27 cellular contexts compared by ENCODE assay signal in the genomic region with DNA sequence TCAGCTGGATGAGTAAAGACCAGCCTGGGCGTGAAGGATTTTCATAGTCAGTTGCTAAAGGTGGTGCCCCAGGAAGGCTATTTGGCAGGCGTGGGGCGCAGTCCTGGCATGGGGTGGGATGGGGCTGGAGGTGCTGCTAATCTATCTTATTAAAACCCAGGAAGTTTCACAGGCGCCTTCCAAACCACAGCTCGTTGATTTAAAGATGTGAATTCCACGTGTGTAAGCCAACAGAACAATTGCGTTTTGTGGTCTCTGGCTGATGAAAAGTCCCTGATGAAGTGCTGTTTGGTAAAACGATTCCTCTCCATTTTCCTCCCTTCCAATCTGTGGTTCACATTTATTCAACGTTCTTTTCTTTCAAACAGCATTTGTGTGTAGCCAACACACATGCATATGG.
DNase-seq lines count a peak whose midpoint lies in the region; ATAC-seq, FAIRE-seq and TF ChIP-seq lines count a peak whose summit lies in the region.
"Had no signal": no experiment of that assay in that cellular context is flagged by ENCODE, and none has a peak within 500 bp of the region (broad histone marks: within the 10 kb centered on the region; RNA-seq: fewer than 3 reads in every experiment).

No MANE protein-coding gene starts in this region.

- peaks cover 13 to 26% (median 23%) of the 10 kb centered on the region in 3 donors for H3K4me1 Mint-ChIP-seq in T-cell

- POLR2A ChIA-PET in T-cell (lab: Charles Lee): interaction anchor here in 1 of 2 donors (0.5 kb wide), 1 partner anchor 60 kb away, joined by 4 read pairs; no protein-coding TSS in a partner anchor

- CTCF ChIA-PET in T-cell (lab: Charles Lee): no interaction called here

- intact Hi-C loops in thyroid gland (cut with DNase I): no loop called here

- peaks cover 14% of the 10 kb centered on the region for H3K79me2 ChIP-seq in fibroblast of lung (ENCODE audit: control insufficient read depth, insufficient read depth, low read length)

- peaks cover 11% of the 10 kb centered on the region for H3K4me1 ChIP-seq in fibroblast of lung (ENCODE audit: control insufficient read depth, extremely low read depth, insufficient read depth, low read length)
- H3K4me1 ChIP-seq in thyroid gland: peaks cover 18 to 41% of the 10 kb centered on the region in 2 donors
- H3K4me1 ChIP-seq: BE2C had no signal

- H2AFZ ChIP-seq in fibroblast of lung (ENCODE audit: low read length): no peak overlapping the region

- H3K27me3 Mint-ChIP-seq in T-cell: peaks cover 0 to 5% of the 10 kb centered on the region in 2 donors
- H3K27me3 Mint-ChIP-seq: stimulated activated naive CD8-positive, alpha-beta T cell treated with anti-CD3 and anti-CD28 coated beads, Interleukin-15, Interleukin-2, amounts not matched to agents 100 ng/mL and 50 ng/mL, for 24 hours; type B pancreatic cell had no signal

- peak; percentile 65 for FAIRE-seq in RCC 7860 (lab: Jason Lieb, UNC)

- H3K36me3 Mint-ChIP-seq in T-cell: peaks cover 10% of the 10 kb centered on the region
- H3K36me3 Mint-ChIP-seq: type B pancreatic cell had no signal

- TF ChIP-seq POLR2A in thyroid gland (IDR thresholded peaks at IDR 0.05): no peak

- no peak overlapping the region for H3K9ac ChIP-seq in fibroblast of lung (ENCODE audit: insufficient read depth, low read length)
- H3K9ac ChIP-seq: KMS-11 had no signal

- ATAC-seq in T-cell (replicated peaks in 1 of 4): no peak
- no peak for ATAC-seq in HG03520 (IDR thresholded peaks at IDR 0.05; ENCODE audit: unreplicated experiment)
- ATAC-seq: esophagus mucosa, heart left ventricle, mucosa of descending colon had no signal

- H3K9me3 ChIP-seq in fibroblast of lung (ENCODE audit: control insufficient read depth, insufficient read depth, low read depth, low read length): no peaks in the 10 kb centered on the region
- H3K9me3 ChIP-seq in thyroid gland: no peaks in the 10 kb centered on the region
- H3K9me3 ChIP-seq: BE2C, heart left ventricle, mucosa of descending colon had no signal

- H3K27me3 ChIP-seq in fibroblast of lung (ENCODE audit: control insufficient read depth, insufficient read depth, low read length) (no peaks in the 10 kb centered on the region), thyroid gland (no peaks in the 10 kb centered on the region)
- H3K27me3 ChIP-seq: BE2C, heart left ventricle had no signal

- no peak overlapping the region for H3K27ac Mint-ChIP-seq in T-cell
- H3K27ac Mint-ChIP-seq: activated T-cell treated with anti-CD3 and anti-CD28 coated beads, Interleukin-2, amount 50 U/mL, for 24 hours; stimulated activated naive CD8-positive, alpha-beta T cell treated with anti-CD3 and anti-CD28 coated beads, Interleukin-15, Interleukin-2, amounts not matched to agents 100 ng/mL and 50 ng/mL, for 24 hours; type B pancreatic cell had no signal

- TF ChIP-seq CTCF in fibroblast of lung (conservative IDR thresholded peaks at IDR 0.05 in 1 of 2, IDR thresholded peaks at IDR 0.05 in 1 of 2; ENCODE audit: low read depth in 1 of 2, low read length in 2 of 2): no peak
- TF ChIP-seq CTCF in thyroid gland (IDR thresholded peaks at IDR 0.05): no peak

- H3K36me3 ChIP-seq in fibroblast of lung (ENCODE audit: control insufficient read depth, insufficient read depth, low read length) (no peaks in the 10 kb centered on the region), thyroid gland (no peaks in the 10 kb centered on the region)
- H3K36me3 ChIP-seq: BE2C, heart left ventricle had no signal

- in situ Hi-C loops in ACHN (cut with HindIII; ENCODE audit: low pct_ligation_motif_present, low pct_unique_long_range_greater_than_20kb, low sequenced_read_pairs): no loop called here

- no peaks in the 10 kb centered on the region for H4K20me1 ChIP-seq in fibroblast of lung (ENCODE audit: control insufficient read depth, extremely low read depth, insufficient read depth, low read length)

- H3K4me2 ChIP-seq in fibroblast of lung (ENCODE audit: extremely low read depth, insufficient read depth, low read length): no peak overlapping the region
- H3K4me2 ChIP-seq: KMS-11 had no signal

- H3K27ac ChIP-seq in fibroblast of lung (ENCODE audit: insufficient read depth, low read length): no peak overlapping the region
- peak overlapping the region; percentile 59 to 76 (median 60) for H3K27ac ChIP-seq in thyroid gland
- H3K27ac ChIP-seq: heart left ventricle, KMS-11, skin epidermis had no signal

- H3K9me3 Mint-ChIP-seq in T-cell: no peaks in the 10 kb centered on the region
- H3K9me3 Mint-ChIP-seq: activated T-cell treated with anti-CD3 and anti-CD28 coated beads, Interleukin-2, amount 50 U/mL, for 24 hours; stimulated activated naive CD8-positive, alpha-beta T cell treated with anti-CD3 and anti-CD28 coated beads, Interleukin-15, Interleukin-2, amounts not matched to agents 100 ng/mL and 50 ng/mL, for 24 hours; type B pancreatic cell had no signal

- H3K4me3 Mint-ChIP-seq in T-cell: no peak overlapping the region
- H3K4me3 Mint-ChIP-seq: activated T-cell treated with anti-CD3 and anti-CD28 coated beads, Interleukin-2, amount 50 U/mL, for 24 hours; stimulated activated naive CD8-positive, alpha-beta T cell treated with anti-CD3 and anti-CD28 coated beads, Interleukin-15, Interleukin-2, amounts not matched to agents 100 ng/mL and 50 ng/mL, for 24 hours; type B pancreatic cell had no signal

- no peak overlapping the region for H3K4me3 ChIP-seq in fibroblast of lung (replicated peaks in 1 of 4; ENCODE audit: control extremely low read depth in 1 of 4, insufficient read depth in 1 of 4, low read depth in 3 of 4, low read length in 4 of 4)
- H3K4me3 ChIP-seq in thyroid gland (replicated peaks in 1 of 3): no peak overlapping the region
- H3K4me3 ChIP-seq: heart left ventricle, mucosa of descending colon, skin epidermis had no signal

- 33 to 45% methylated on average over 9 of the region's 9 CpGs for WGBS in thyroid gland, 2 donors

- peak; percentile 49 for DNase-seq in GM04503 (ENCODE audit: low read depth)
- DNase-seq in RCC 7860 (ENCODE audit: low spot score): peak; percentile 41
- DNase-seq in fibroblast of lung (ENCODE audit: low read depth in 2 of 2): peak; percentile 49 to 87
- peak in 1 of 2 donors; percentile 6 for DNase-seq in thyroid gland
- no peak for DNase-seq in T-cell
- DNase-seq in ACHN: no peak
- DNase-seq: activated CD4-positive, CD25-positive, alpha-beta regulatory T cell treated with anti-CD3 and anti-CD28 coated beads, Interleukin-2, amount 50 U/mL, for 72 hours; activated naive CD4-positive, alpha-beta T cell treated with Interleukin-2 at 50 U/mL for 16 hours; activated T-cell treated with anti-CD3 and anti-CD28 coated beads, Interleukin-2, amount 50 U/mL, for 24 hours; BE2C; Calu3; cerebellar nuclear complex; effector CD4-positive, alpha-beta T cell; GOT3; heart left ventricle; mucosa of descending colon; NCI-H1092; NCI-H2029; NCI-H510A; posterior cingulate gyrus; stimulated activated CD4-positive, alpha-beta T cell treated with anti-CD3 and anti-CD28 coated beads, Interleukin-2, amount 100 ng/mL, for 24 hours had no signal

Comparison
In these comparisons a context has a peak if more than half of its experiments do, and no peak if none do; other contexts are left out.
1. DNase-seq: peak in GM04503 (single experiment), RCC 7860 (single experiment) and fibroblast of lung (2 of 2); none in T-cell (0 of 34) and ACHN (single experiment).